ENCODE assay signal across 13 cellular contexts in the genomic region with DNA sequence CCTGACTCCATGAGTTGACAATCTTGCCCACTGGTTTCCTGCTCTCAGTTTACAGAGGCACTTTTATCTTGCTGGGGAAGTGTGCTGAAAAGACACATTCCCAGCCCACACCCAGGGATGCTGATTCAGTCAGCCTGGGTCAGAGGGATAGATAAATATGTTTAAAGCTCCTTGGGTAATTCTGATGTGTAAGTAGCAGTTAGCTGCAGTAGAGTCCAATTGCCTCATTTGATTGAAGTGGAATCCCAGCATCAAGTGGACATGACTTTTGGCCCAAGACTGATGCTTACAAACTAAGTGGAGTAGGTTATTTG. TPM values are rescaled to one million over a fixed set of nuclear protein-coding genes. Genes with fewer than 3 reads are reported as not detected.
DNase-seq lines count a peak whose midpoint lies in the region; ATAC-seq, FAIRE-seq and TF ChIP-seq lines count a peak whose summit lies in the region.
"Had no signal": no experiment of that assay in that cellular context is flagged by ENCODE, and none has a peak within 500 bp of the region (broad histone marks: within the 10 kb centered on the region; RNA-seq: fewer than 3 reads in every experiment).

No MANE protein-coding gene starts in this region.

- no peaks in the 10 kb centered on the region for H3K27me3 ChIP-seq in CD4-positive, alpha-beta T cell (ENCODE audit: control insufficient read depth, insufficient read depth, low read length)
- no peaks in the 10 kb centered on the region for H3K27me3 ChIP-seq in astrocyte (ENCODE audit: insufficient read depth, low read length)
- H3K27me3 ChIP-seq: testis had no signal

- no peaks in the 10 kb centered on the region for H3K9me3 ChIP-seq in CD4-positive, alpha-beta T cell (ENCODE audit: control insufficient read depth, low read length)
- no peaks in the 10 kb centered on the region for H3K9me3 ChIP-seq in astrocyte (ENCODE audit: insufficient read depth, low read depth, low read length)
- H3K9me3 ChIP-seq: testis had no signal

- peak overlapping the region; percentile 24 for H3K27ac Mint-ChIP-seq in activated CD4-positive, alpha-beta T cell treated with anti-CD3 and anti-CD28 coated beads for 36 hours
- peak overlapping the region; percentile 6 for H3K27ac Mint-ChIP-seq in CD4-positive, alpha-beta T cell
- no peak overlapping the region for H3K27ac Mint-ChIP-seq in astrocyte (ENCODE audit: unreplicated experiment)
- peak overlapping the region; percentile 61 to 96 (median 94) for H3K27ac Mint-ChIP-seq in nephron
- no peak overlapping the region for H3K27ac Mint-ChIP-seq in endothelial cell (ENCODE audit: unreplicated experiment)
- H3K27ac Mint-ChIP-seq: GM23338 had no signal

- FAIRE-seq in astrocyte (lab: Jason Lieb, UNC) = no peak
- FAIRE-seq: islet of Langerhans had no signal

- DNase-seq in activated CD4-positive, alpha-beta T cell treated with anti-CD3 and anti-CD28 coated beads for 36 hours = no peak
- no peak for DNase-seq in activated CD4-positive, alpha-beta T cell treated with anti-CD3 and anti-CD28 coated beads for 4 hours
- no peak for DNase-seq in CD4-positive, alpha-beta T cell
- DNase-seq in astrocyte (ENCODE audit: low read depth) = peak; percentile 29
- DNase-seq in iPS-NIHi7 (ENCODE audit: extremely low spot score) = no peak
- DNase-seq in endothelial cell (ENCODE audit: low spot score) = no peak
- DNase-seq: naive B cell had no signal

- no peak overlapping the region for H3K9ac ChIP-seq in astrocyte (ENCODE audit: low read length)

- peak overlapping the region; percentile 28 for H3K4me2 ChIP-seq in astrocyte (ENCODE audit: low read length)
- H3K4me2 ChIP-seq: GM23338 had no signal

- POLR2A ChIA-PET in activated CD4-positive, alpha-beta T cell treated with anti-CD3 and anti-CD28 coated beads for 36 hours (lab: Charles Lee) = no interaction called here
- POLR2A ChIA-PET in CD4-positive, alpha-beta T cell (lab: Charles Lee) = interaction anchor here (0.9 to 6.4 kb wide), 3 partner anchors 22 to 45 kb away, joined by 3 to 38 read pairs (median 6); partner anchors contain the start of gene PSD4

- peaks cover 31% of the 10 kb centered on the region for H3K36me3 Mint-ChIP-seq in activated CD4-positive, alpha-beta T cell treated with anti-CD3 and anti-CD28 coated beads for 36 hours (ENCODE audit: low read depth)
- H3K36me3 Mint-ChIP-seq in CD4-positive, alpha-beta T cell (ENCODE audit: low read depth) = peaks cover 46% of the 10 kb centered on the region
- H3K36me3 Mint-ChIP-seq in astrocyte (ENCODE audit: low read depth, unreplicated experiment) = peaks cover 2% of the 10 kb centered on the region
- no peaks in the 10 kb centered on the region for H3K36me3 Mint-ChIP-seq in nephron (ENCODE audit: low read depth)
- H3K36me3 Mint-ChIP-seq in endothelial cell (ENCODE audit: low read depth, unreplicated experiment) = no peaks in the 10 kb centered on the region
- H3K36me3 Mint-ChIP-seq: naive B cell had no signal

- H3K36me3 ChIP-seq in astrocyte (ENCODE audit: insufficient read depth, low read length) = no peaks in the 10 kb centered on the region

- no peaks in the 10 kb centered on the region for H3K27me3 Mint-ChIP-seq in activated CD4-positive, alpha-beta T cell treated with anti-CD3 and anti-CD28 coated beads for 36 hours
- H3K27me3 Mint-ChIP-seq in CD4-positive, alpha-beta T cell = no peaks in the 10 kb centered on the region
- H3K27me3 Mint-ChIP-seq in astrocyte (ENCODE audit: low read depth, unreplicated experiment) = peaks cover 8% of the 10 kb centered on the region
- peaks cover 18% of the 10 kb centered on the region for H3K27me3 Mint-ChIP-seq in nephron (ENCODE audit: low read depth)
- H3K27me3 Mint-ChIP-seq in endothelial cell (ENCODE audit: unreplicated experiment) = peaks cover 11% of the 10 kb centered on the region
- H3K27me3 Mint-ChIP-seq: naive B cell had no signal

- no peaks in the 10 kb centered on the region for H3K79me2 ChIP-seq in astrocyte (ENCODE audit: insufficient read depth, low read length)

- no peak for ATAC-seq in activated CD4-positive, alpha-beta T cell treated with anti-CD3 and anti-CD28 coated beads for 36 hours
- ATAC-seq in CD4-positive, alpha-beta T cell (ENCODE audit: poor library complexity) = no peak
- no peak for ATAC-seq in GM18861 (IDR thresholded peaks at IDR 0.05; ENCODE audit: unreplicated experiment)

- H3K9me3 Mint-ChIP-seq in activated CD4-positive, alpha-beta T cell treated with anti-CD3 and anti-CD28 coated beads for 36 hours (ENCODE audit: low read depth) = no peaks in the 10 kb centered on the region
- H3K9me3 Mint-ChIP-seq in CD4-positive, alpha-beta T cell = no peaks in the 10 kb centered on the region
- H3K9me3 Mint-ChIP-seq in astrocyte (ENCODE audit: unreplicated experiment) = no peaks in the 10 kb centered on the region
- H3K9me3 Mint-ChIP-seq in nephron = no peaks in the 10 kb centered on the region
- no peaks in the 10 kb centered on the region for H3K9me3 Mint-ChIP-seq in endothelial cell (ENCODE audit: unreplicated experiment)
- H3K9me3 Mint-ChIP-seq: CD14-positive monocyte, GM23338, naive B cell had no signal

- H3K4me1 ChIP-seq in astrocyte (ENCODE audit: insufficient read depth, low read length) = peaks cover 31% of the 10 kb centered on the region
- H3K4me1 ChIP-seq: testis had no signal

- H4K20me1 ChIP-seq in astrocyte (ENCODE audit: insufficient read depth, low read length) = no peaks in the 10 kb centered on the region

- H3K4me1 Mint-ChIP-seq in activated CD4-positive, alpha-beta T cell treated with anti-CD3 and anti-CD28 coated beads for 36 hours = peaks cover 18% of the 10 kb centered on the region
- H3K4me1 Mint-ChIP-seq in CD4-positive, alpha-beta T cell (ENCODE audit: low read depth) = peaks cover 34% of the 10 kb centered on the region
- H3K4me1 Mint-ChIP-seq in astrocyte (ENCODE audit: low read depth, unreplicated experiment) (peaks cover 8% of the 10 kb centered on the region), nephron (peaks cover 8% of the 10 kb centered on the region), endothelial cell (ENCODE audit: unreplicated experiment) (no peaks in the 10 kb centered on the region)

- no peak for TF ChIP-seq CTCF in CD4-positive, alpha-beta T cell (IDR thresholded peaks at IDR 0.05)
- TF ChIP-seq CTCF in astrocyte (IDR thresholded peaks at IDR 0.05; ENCODE audit: insufficient read depth, low read depth, low read length) (no peak), nephron (IDR thresholded peaks at IDR 0.05; ENCODE audit: unreplicated experiment in 3 of 3) (no peak), endothelial cell (IDR thresholded peaks at IDR 0.05; ENCODE audit: unreplicated experiment) (no peak)

- no peak overlapping the region for H2AFZ ChIP-seq in astrocyte (ENCODE audit: low read depth, low read length)
- H2AFZ ChIP-seq: GM23338 had no signal

- H3K4me3 ChIP-seq in astrocyte (ENCODE audit: insufficient read depth, low read depth, low read length) = no peak overlapping the region
- H3K4me3 ChIP-seq: GM23338, testis had no signal

- H3K27ac ChIP-seq in CD4-positive, alpha-beta T cell (ENCODE audit: low read depth, low read length) = no peak overlapping the region
- no peak overlapping the region for H3K27ac ChIP-seq in astrocyte (ENCODE audit: low read depth, low read length)
- H3K27ac ChIP-seq: testis had no signal

- intact Hi-C loops in activated CD4-positive, alpha-beta T cell treated with anti-CD3 and anti-CD28 coated beads for 36 hours (cut with DNase I, micrococcal nuclease) = no loop called here
- intact Hi-C loops in CD4-positive, alpha-beta T cell (cut with DNase I, micrococcal nuclease) = loop anchor here in 1 of 2 experiments (5.0 kb wide), 1 partner anchor 221 kb away; no protein-coding TSS in a partner anchor

- H3K4me3 Mint-ChIP-seq in activated CD4-positive, alpha-beta T cell treated with anti-CD3 and anti-CD28 coated beads for 36 hours = no peak overlapping the region
- H3K4me3 Mint-ChIP-seq in CD4-positive, alpha-beta T cell = no peak overlapping the region
- H3K4me3 Mint-ChIP-seq in astrocyte (ENCODE audit: unreplicated experiment) = no peak overlapping the region
- no peak overlapping the region for H3K4me3 Mint-ChIP-seq in nephron
- H3K4me3 Mint-ChIP-seq in endothelial cell (ENCODE audit: unreplicated experiment) = no peak overlapping the region
- H3K4me3 Mint-ChIP-seq: CD14-positive monocyte, GM23338 had no signal

- CTCF ChIA-PET in activated CD4-positive, alpha-beta T cell treated with anti-CD3 and anti-CD28 coated beads for 36 hours (lab: Charles Lee) = interaction anchor here (0.6 to 3.2 kb wide), 20 partner anchors 10 to 167 kb away, joined by 3 to 33 read pairs (median 7); no protein-coding TSS in a partner anchor
- CTCF ChIA-PET in CD4-positive, alpha-beta T cell (lab: Charles Lee) = interaction anchor here (0.6 to 4.4 kb wide), 7 partner anchors 9 to 187 kb away, joined by 4 to 40 read pairs (median 7); partner anchors contain the start of gene PSD4

RNA-seq across cellular contexts. Expression of gene PSD4, which starts 29.4 kb away (rescaled TPM):
- 100 to 1,000 TPM; 232 to 274 TPM for total RNA-seq in activated CD4-positive, alpha-beta T cell treated with anti-CD3 and anti-CD28 coated beads for 36 hours
- 100 to 1,000 TPM in 1 of 2 experiments, 10 to 100 TPM in 1; 96.5 to 101 TPM for total RNA-seq in CD4-positive, alpha-beta T cell
- 2.6 and 4.0 TPM in 2 replicates for total RNA-seq in astrocyte
- total RNA-seq in endothelial cell (ENCODE audit: unreplicated experiment) = 1.9 TPM

Comparison
In these comparisons a context has a peak if more than half of its experiments do, and no peak if none do; other contexts are left out.
1. H3K27ac Mint-ChIP-seq: peak in activated CD4-positive, alpha-beta T cell treated with anti-CD3 and anti-CD28 coated beads for 36 hours (single experiment), CD4-positive, alpha-beta T cell (single experiment) and nephron (3 of 3); none in astrocyte (single experiment) and endothelial cell (single experiment).
2. RNA of gene PSD4, which starts 29.4 kb away (total RNA-seq): 232 to 274 TPM in activated CD4-positive, alpha-beta T cell treated with anti-CD3 and anti-CD28 coated beads for 36 hours and 96.5 to 101 TPM in CD4-positive, alpha-beta T cell; 2.6 to 4.0 TPM in astrocyte and 1.9 TPM in endothelial cell (single experiment); every median in the first group is over 10 times any median in the second.